ENCODE assay signal across 34 cellular contexts in the genomic region with DNA sequence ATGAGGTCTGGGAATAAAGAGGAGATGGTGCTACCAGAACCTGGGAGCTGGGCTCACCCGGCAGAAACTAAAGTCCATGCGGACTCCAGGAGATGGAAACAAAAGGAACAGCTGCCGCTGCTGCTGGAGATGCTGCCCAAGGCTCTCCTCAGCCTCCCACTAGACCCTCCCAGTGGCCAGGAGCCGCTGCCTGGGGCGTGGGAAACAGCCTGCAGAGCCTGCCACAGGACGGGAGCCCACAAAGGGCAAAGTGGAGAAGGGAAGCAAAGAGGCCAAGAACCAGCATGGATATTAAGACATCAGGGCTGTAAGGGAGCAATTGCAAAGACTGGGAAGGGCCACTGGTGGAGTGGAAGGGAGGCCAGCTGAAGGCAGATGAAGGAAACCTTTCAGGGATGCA.
"Had no signal": no experiment of that assay in that cellular context is flagged by ENCODE, and none has a peak within 500 bp of the region (broad histone marks: within the 10 kb centered on the region; RNA-seq: fewer than 3 reads in every experiment).

No MANE protein-coding gene starts in this region.

- DNase-seq: activated B cell treated with CpG ODN at 0.5 μM for 24 hours; activated CD4-positive, alpha-beta T cell treated with anti-CD3 and anti-CD28 coated beads for 36 hours; activated CD8-positive, alpha-beta T cell treated with anti-CD3 and anti-CD28 coated beads, Interleukin-2, amount 10 ng/mL, durations not matched to agents 7 days and 5 days; activated gamma-delta T cell treated with Interleukin-2 at 50 U/mL for 16 hours; activated naive CD4-positive, alpha-beta T cell treated with anti-CD3 and anti-CD28 coated beads, Interleukin-2, amount 50 U/mL, for 16 hours; activated T-cell treated with anti-CD3 and anti-CD28 coated beads, Interleukin-2, amount 50 U/mL, for 24 hours; aorta; cerebellar nuclear complex; colonic mucosa; dorsolateral prefrontal cortex; effector memory CD8-positive, alpha-beta T cell; erythroblast; gastrocnemius medialis; left ventricle myocardium inferior; mesendoderm; mucosa of descending colon; nucleus accumbens; pancreas; retina; sigmoid colon; stimulated activated CD4-positive, alpha-beta T cell treated with anti-CD3 and anti-CD28 coated beads, Interleukin-1b, Interleukin-23, amount 100 ng/mL, for 48 hours; stimulated activated CD4-positive, alpha-beta T cell treated with anti-CD3 and anti-CD28 coated beads, Interleukin-4, amount 100 ng/mL, for 4 hours; stomach; tibial artery had no signal

- H3K4me1 ChIP-seq: adrenal gland, colonic mucosa, pancreas, prostate gland, tibial artery had no signal

- H3K27ac Mint-ChIP-seq: activated B cell treated with CpG ODN at 0.5 μM for 24 hours; activated CD4-positive, alpha-beta T cell treated with anti-CD3 and anti-CD28 coated beads for 36 hours; activated CD8-positive, alpha-beta T cell treated with anti-CD3 and anti-CD28 coated beads, Interleukin-2, amount 10 ng/mL, durations not matched to agents 7 days and 5 days; activated T-cell treated with anti-CD3 and anti-CD28 coated beads, Interleukin-2, amount 50 U/mL, for 24 hours; activated T-helper 17 cell treated with anti-CD3 and anti-CD28 coated beads, Interleukin-2, amount 50 U/mL, for 72 hours; stimulated activated memory B cell treated with anti-CD40 and anti-IgM and Interleukin-4, amounts not matched to agents 10 μg/mL and 1 μg/mL and 100 μg/mL, for 72 hours; T-helper 2 cell treated with Interferon-gamma antibody and Interleukin-4, amounts not matched to agents 5 μg/mL and 100 μg/mL, for 36 hours had no signal

- H3K27me3 Mint-ChIP-seq: activated B cell treated with CpG ODN at 0.5 μM for 24 hours; activated CD4-positive, alpha-beta T cell treated with anti-CD3 and anti-CD28 coated beads for 36 hours; activated T-cell treated with anti-CD3 and anti-CD28 coated beads, Interleukin-2, amount 50 U/mL, for 24 hours; activated T-helper 17 cell treated with anti-CD3 and anti-CD28 coated beads, Interleukin-2, amount 50 U/mL, for 72 hours; effector memory CD8-positive, alpha-beta T cell; stimulated activated memory B cell treated with anti-CD40 and anti-IgM and Interleukin-4, amounts not matched to agents 10 μg/mL and 1 μg/mL and 100 μg/mL, for 72 hours had no signal

- ATAC-seq: activated CD4-positive, alpha-beta T cell treated with anti-CD3 and anti-CD28 coated beads for 36 hours; activated CD8-positive, alpha-beta T cell treated with anti-CD3 and anti-CD28 coated beads, Interleukin-2, amount 10 ng/mL, durations not matched to agents 7 days and 5 days; activated T-helper 17 cell treated with anti-CD3 and anti-CD28 coated beads, Interleukin-2, amount 50 U/mL, for 72 hours; effector memory CD8-positive, alpha-beta T cell; gastrocnemius medialis; mucosa of descending colon; pancreas; stimulated activated memory B cell treated with anti-CD40 and anti-IgM and Interleukin-4, amounts not matched to agents 10 μg/mL and 1 μg/mL and 100 μg/mL, for 72 hours had no signal

- FAIRE-seq: pancreas had no signal

- H3K4me3 Mint-ChIP-seq: activated B cell treated with CpG ODN at 0.5 μM for 24 hours; activated CD4-positive, alpha-beta T cell treated with anti-CD3 and anti-CD28 coated beads for 36 hours; activated CD8-positive, alpha-beta T cell treated with anti-CD3 and anti-CD28 coated beads, Interleukin-2, amount 10 ng/mL, durations not matched to agents 7 days and 5 days; activated T-cell treated with anti-CD3 and anti-CD28 coated beads, Interleukin-2, amount 50 U/mL, for 24 hours; activated T-helper 17 cell treated with anti-CD3 and anti-CD28 coated beads, Interleukin-2, amount 50 U/mL, for 72 hours; brain; effector memory CD8-positive, alpha-beta T cell; stimulated activated memory B cell treated with anti-CD40 and anti-IgM and Interleukin-4, amounts not matched to agents 10 μg/mL and 1 μg/mL and 100 μg/mL, for 72 hours; T-helper 2 cell treated with Interferon-gamma antibody and Interleukin-4, amounts not matched to agents 5 μg/mL and 100 μg/mL, for 36 hours had no signal

- H3K4me1 Mint-ChIP-seq: activated B cell treated with CpG ODN at 0.5 μM for 24 hours; stimulated activated memory B cell treated with anti-CD40 and anti-IgM and Interleukin-4, amounts not matched to agents 10 μg/mL and 1 μg/mL and 100 μg/mL, for 72 hours had no signal

- H3K9me3 ChIP-seq: colonic mucosa, gastrocnemius medialis, mucosa of descending colon, pancreas, prostate gland, sigmoid colon, stomach, tibial artery had no signal

- H3K36me3 ChIP-seq: adrenal gland, cardiac muscle cell, colonic mucosa, gastrocnemius medialis, left ventricle myocardium inferior, pancreas, prostate gland, sigmoid colon, stomach, tibial artery had no signal

- H3K9me3 Mint-ChIP-seq: effector memory CD8-positive, alpha-beta T cell had no signal

- H3K27me3 ChIP-seq: adrenal gland, cardiac muscle cell, colonic mucosa, dorsolateral prefrontal cortex, gastrocnemius medialis, hepatocyte, pancreas, sigmoid colon, stomach, tibial artery had no signal

- H3K4me3 ChIP-seq: adrenal gland, cardiac muscle cell, colonic mucosa, dorsolateral prefrontal cortex, gastrocnemius medialis, hepatocyte, left ventricle myocardium inferior, lung, mucosa of descending colon, pancreas, prostate gland, sigmoid colon, smooth muscle cell, stomach, tibial artery had no signal
